Comparison of ENCODE assay signal across 7 cellular contexts in the genomic region with DNA sequence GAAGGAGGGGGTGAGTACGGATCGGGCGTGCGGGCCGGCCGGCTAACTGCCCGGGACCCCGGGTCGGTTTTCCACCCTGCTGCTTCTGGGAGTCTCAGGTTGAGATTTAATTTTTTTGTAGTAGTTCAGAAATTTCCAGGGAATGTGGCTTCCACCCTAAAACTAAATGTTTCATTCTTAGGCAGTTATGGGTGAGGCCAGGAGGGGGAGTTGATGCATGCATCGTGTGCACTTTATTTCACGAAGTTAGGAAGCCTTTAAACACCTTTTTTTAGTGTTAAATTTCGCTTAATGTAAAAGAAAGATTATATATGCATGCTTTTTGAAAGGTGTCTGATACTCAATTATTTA. TPM values are rescaled to one million over a fixed set of nuclear protein-coding genes. Genes with fewer than 3 reads are reported as not detected.
DNase-seq lines count a peak whose midpoint lies in the region; ATAC-seq and TF ChIP-seq lines count a peak whose summit lies in the region.

No MANE protein-coding gene starts in this region.

- DNase-seq in GM13977 (ENCODE audit: low spot score) (no peak), T-helper 17 cell (no peak), spleen (no peak), NCI-H2107 treated with DMSO at 0.1 percent for 48 hours (lab: John Stamatoyannopoulos, UW; ENCODE audit: unreplicated experiment) (no peak)

- intact Hi-C loops in spleen (cut with DNase I; ENCODE audit: low total_unique reads) = loop anchor here (5.0 kb wide), 1 partner anchor 136 kb away; no protein-coding TSS in a partner anchor

- H3K9me3 ChIP-seq in T-helper 17 cell (ENCODE audit: control insufficient read depth, low read length, poor library complexity, severe bottlenecking) (no peaks in the 10 kb centered on the region), gastroesophageal sphincter (no peaks in the 10 kb centered on the region), spleen (no peaks in the 10 kb centered on the region)

- in situ Hi-C loops in GM13977 (cut with MboI; ENCODE audit: low pct_unique_long_range_greater_than_20kb, low sequenced_read_pairs, unreplicated experiment) = loop anchor here (10.0 kb wide), 1 partner anchor 128 kb away; a partner anchor contains a TSS

- no peaks in the 10 kb centered on the region for H3K27me3 Mint-ChIP-seq in T-helper 17 cell

- H3K4me1 Mint-ChIP-seq in T-helper 17 cell = peaks cover 43% of the 10 kb centered on the region

- H3K36me3 Mint-ChIP-seq in T-helper 17 cell (ENCODE audit: low read depth) = peaks cover 3% of the 10 kb centered on the region

- peaks cover 0 to 48% of the 10 kb centered on the region in 2 donors for H3K36me3 ChIP-seq in gastroesophageal sphincter
- peaks cover 6 to 51% (median 48%) of the 10 kb centered on the region in 6 donors for H3K36me3 ChIP-seq in spleen

- ATAC-seq in T-helper 17 cell = no peak
- no peak for ATAC-seq in gastroesophageal sphincter
- no peak for ATAC-seq in GM18502 (IDR thresholded peaks at IDR 0.05; ENCODE audit: poor library complexity, unreplicated experiment)
- ATAC-seq in GM19467 (IDR thresholded peaks at IDR 0.05; ENCODE audit: unreplicated experiment) = no peak

- H3K4me1 ChIP-seq in gastroesophageal sphincter (peaks cover 0 to 58% (median 20%) of the 10 kb centered on the region in 3 donors), spleen (peaks cover 43 to 89% (median 85%) of the 10 kb centered on the region in 6 donors)

- TF ChIP-seq CTCF in GM13977 (IDR thresholded peaks at IDR 0.05; ENCODE audit: extremely low read depth, insufficient read depth, missing control alignments) (peak; percentile 36), gastroesophageal sphincter (IDR thresholded peaks at IDR 0.05) (peak in 2 of 4 experiments; percentile 20 to 42), spleen (IDR thresholded peaks at IDR 0.05 in 8 of 11, conservative IDR thresholded peaks at IDR 0.05 in 3 of 11) (peak in 8 of 11 experiments; percentile 15 to 52 (median 42))

- H3K27me3 ChIP-seq in gastroesophageal sphincter (no peaks in the 10 kb centered on the region), spleen (replicated peaks in 1 of 7) (no peaks in the 10 kb centered on the region)

- H3K27ac Mint-ChIP-seq in T-helper 17 cell = peak overlapping the region; percentile 83

- peak overlapping the region; percentile 98 to 99 for H3K4me3 ChIP-seq in gastroesophageal sphincter
- H3K4me3 ChIP-seq in spleen = peak overlapping the region; percentile 96 to 100 (median 100)

- 0 to 2% methylated on average over 11 to 12 of the region's 12 CpGs for WGBS in gastroesophageal sphincter (ENCODE audit: low coverage in 1 of 2), 2 donors
- 0 to 1% (median 1%) methylated on average over 12 of the region's 12 CpGs for WGBS in spleen, 5 donors

- H3K27ac ChIP-seq in gastroesophageal sphincter = peak overlapping the region; percentile 76 to 99 (median 97)
- peak overlapping the region; percentile 89 to 99 (median 96) for H3K27ac ChIP-seq in spleen

- H3K4me3 Mint-ChIP-seq in T-helper 17 cell = peak overlapping the region; percentile 91

- TF ChIP-seq EP300 in gastroesophageal sphincter (IDR thresholded peaks at IDR 0.05) = no peak

- TF ChIP-seq POLR2A in gastroesophageal sphincter (IDR thresholded peaks at IDR 0.05) = no peak
- TF ChIP-seq POLR2A in spleen (IDR thresholded peaks at IDR 0.05) = no peak

RNA-seq across cellular contexts. Expression of a gene that starts 0.9 kb away (rescaled TPM):
- total RNA-seq in T-helper 17 cell (100 to 1,000 TPM; 107 to 123 TPM), gastroesophageal sphincter (10 to 100 TPM; 81.8 to 92.8 (median 86.5) TPM), spleen (100 to 1,000 TPM in 4 of 7 donors, 10 to 100 TPM in 3; 68.3 to 149 (median 103) TPM)
- polyA plus RNA-seq in spleen = 10 to 100 TPM; 49.2 to 87.6 (median 87.1) TPM

RNA-seq across cellular contexts. Expression of a gene that starts 8.3 kb away (rescaled TPM):
- total RNA-seq in T-helper 17 cell (10 to 100 TPM; 15.9 to 27.2 TPM), gastroesophageal sphincter (10 to 100 TPM in 1 of 4 donors, 1 to 10 TPM in 3; 6.1 to 12.1 (median 8.5) TPM), spleen (10 to 100 TPM; 44.7 to 85.4 (median 61.2) TPM)
- polyA plus RNA-seq in spleen = 10 to 100 TPM; 27.0 to 51.1 (median 34.3) TPM

RNA-seq across cellular contexts. Expression of a gene that starts 15.9 kb away (rescaled TPM):
- total RNA-seq in T-helper 17 cell (10 to 100 TPM; 71.2 to 80.6 TPM), gastroesophageal sphincter (10 to 100 TPM; 42.5 to 91.4 (median 63.2) TPM), spleen (10 to 100 TPM; 33.3 to 94.6 (median 72.3) TPM)
- 10 to 100 TPM; 39.5 to 73.7 (median 60.5) TPM for polyA plus RNA-seq in spleen

RNA-seq across cellular contexts. Expression of a gene that starts 51.7 kb away (rescaled TPM):
- total RNA-seq in T-helper 17 cell = 10 to 100 TPM in 1 of 2 donors, 1 to 10 TPM in 1; 9.4 to 10.5 TPM
- 1 to 10 TPM; 5.9 to 8.9 (median 7.6) TPM for total RNA-seq in gastroesophageal sphincter
- total RNA-seq in spleen = 10 to 100 TPM; 16.8 to 36.5 (median 24.5) TPM
- polyA plus RNA-seq in spleen = 10 to 100 TPM; 17.9 to 29.1 (median 18.4) TPM
